14 cellular contexts compared by ENCODE assay signal in the genomic region with DNA sequence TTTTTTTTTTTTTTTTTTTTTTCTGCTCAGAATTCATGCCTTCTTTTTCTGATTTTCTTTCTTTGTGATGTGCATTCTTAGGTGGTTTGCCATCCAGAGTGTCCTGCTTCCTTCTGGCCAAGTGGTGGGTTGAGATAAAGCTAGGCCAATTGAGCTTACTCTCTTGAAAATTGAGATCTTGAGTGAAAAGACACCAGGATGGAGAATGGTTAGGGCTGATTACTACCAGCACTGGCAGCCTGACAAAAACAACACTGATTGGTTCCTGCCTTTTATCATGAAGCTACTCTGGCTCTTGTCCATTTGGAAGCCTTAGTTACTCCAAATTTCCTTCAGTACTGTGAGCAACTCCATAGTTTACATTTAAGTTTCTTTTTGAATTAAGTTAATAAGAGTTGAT.
"Had no signal": no experiment of that assay in that cellular context is flagged by ENCODE, and none has a peak within 500 bp of the region (broad histone marks: within the 10 kb centered on the region; RNA-seq: fewer than 3 reads in every experiment).

No MANE protein-coding gene starts in this region.

- ATAC-seq: activated CD4-positive, alpha-beta T cell treated with anti-CD3 and anti-CD28 coated beads for 36 hours; gastrocnemius medialis; left lung; stimulated activated naive CD8-positive, alpha-beta T cell treated with anti-CD3 and anti-CD28 coated beads, Interleukin-15, amount 100 ng/mL, for 72 hours; WTC11 had no signal

- DNase-seq: activated CD4-positive, alpha-beta T cell treated with anti-CD3 and anti-CD28 coated beads for 36 hours; activated CD4-positive, alpha-beta T cell treated with anti-CD3 and anti-CD28 coated beads, Interleukin-2, amount 50 U/mL, for 48 hours; colonic mucosa; erythroblast; gastrocnemius medialis; head of caudate nucleus; kidney; left lung; stimulated activated naive CD8-positive, alpha-beta T cell treated with anti-CD3 and anti-CD28 coated beads, Interleukin-15, amount 100 ng/mL, for 72 hours; trophoblast cell had no signal

- H3K27ac ChIP-seq: colonic mucosa, gastrocnemius medialis, left lung, skin epidermis, vagina had no signal

- H3K4me3 ChIP-seq: colonic mucosa, gastrocnemius medialis, left lung, skin epidermis, vagina had no signal

- H3K4me1 ChIP-seq: colonic mucosa, gastrocnemius medialis, left lung, vagina had no signal

- FAIRE-seq: kidney, TTC549 had no signal

- H3K27me3 ChIP-seq: colonic mucosa, gastrocnemius medialis, left lung, vagina had no signal

- H3K9me3 ChIP-seq: colonic mucosa, gastrocnemius medialis, vagina had no signal

- H3K36me3 ChIP-seq: colonic mucosa, gastrocnemius medialis, left lung, vagina had no signal
